8 cellular contexts compared by ENCODE assay signal in genomic region chr9:130137870-130138653, GRCh38. TPM values are rescaled to one million over a fixed set of nuclear protein-coding genes. Genes with fewer than 3 reads are reported as not detected.
DNase-seq lines count a peak whose midpoint lies in the region; ATAC-seq and TF ChIP-seq lines count a peak whose summit lies in the region.

No MANE protein-coding gene starts in this region.

- intact Hi-C loops in natural killer cell (cut with micrococcal nuclease): no loop called here
- intact Hi-C loops in lower leg skin (cut with DNase I; ENCODE audit: low total_unique reads): no loop called here

- H3K9me3 ChIP-seq in NT2/D1 (ENCODE audit: insufficient read depth, low read length): no peaks in the 10 kb centered on the region

- H3K27me3 Mint-ChIP-seq in natural killer cell (ENCODE audit: low read depth in 2 of 2): no peaks in the 10 kb centered on the region

- 31 to 34% methylated on average over 12 of the region's 12 CpGs for WGBS in lower leg skin, 2 donors

- no peak overlapping the region for H3K4me3 Mint-ChIP-seq in natural killer cell

- TF ChIP-seq CTCF in epithelial cell of esophagus (IDR thresholded peaks at IDR 0.05; ENCODE audit: insufficient read depth, low read depth, low read length, missing control alignments) (no peak), natural killer cell (IDR thresholded peaks at IDR 0.05) (no peak), lower leg skin (IDR thresholded peaks at IDR 0.05) (no peak)

- no peaks in the 10 kb centered on the region for H3K27me3 ChIP-seq in NT2/D1 (ENCODE audit: insufficient read depth, insufficient read length)

- no peak for TF ChIP-seq POLR2A in lower leg skin (IDR thresholded peaks at IDR 0.05)

- H3K27ac Mint-ChIP-seq in natural killer cell: peak overlapping the region; percentile 23 to 63

- peaks cover 27% of the 10 kb centered on the region for H3K36me3 ChIP-seq in NT2/D1 (ENCODE audit: insufficient read depth, insufficient read length, low read length)

- H3K9ac ChIP-seq in NT2/D1 (ENCODE audit: insufficient read length, low read depth): peak overlapping the region; percentile 4

- ATAC-seq in natural killer cell: peak; percentile 33 to 48 (median 47)
- no peak for ATAC-seq in GM18861 (IDR thresholded peaks at IDR 0.05; ENCODE audit: unreplicated experiment)
- no peak for ATAC-seq in GM21367 (IDR thresholded peaks at IDR 0.05; ENCODE audit: unreplicated experiment)

- H3K4me1 ChIP-seq in NT2/D1 (ENCODE audit: insufficient read depth, insufficient read length): peaks cover 27% of the 10 kb centered on the region

- DNase-seq in Caki2 (ENCODE audit: low read depth) (peak; percentile 90), NT2/D1 (ENCODE audit: low read depth, low spot score) (peak; percentile 60), epithelial cell of esophagus (ENCODE audit: low read depth) (peak; percentile 98), natural killer cell (no peak), T-helper 9 cell (no peak), lower leg skin (ENCODE audit: low spot score in 2 of 2) (no peak)

- H3K36me3 Mint-ChIP-seq in natural killer cell: no peaks in the 10 kb centered on the region

- H3K4me3 ChIP-seq in NT2/D1 (ENCODE audit: insufficient read length, low read depth) (no peak overlapping the region), epithelial cell of esophagus (ENCODE audit: low read length) (no peak overlapping the region), lower leg skin (ENCODE audit: low read depth, poor library complexity, severe bottlenecking) (no peak overlapping the region)

- H3K9me3 Mint-ChIP-seq in natural killer cell: no peaks in the 10 kb centered on the region

- peaks cover 46 to 51% of the 10 kb centered on the region in 2 donors for H3K4me1 Mint-ChIP-seq in natural killer cell

- in situ Hi-C loops in Caki2 (cut with HindIII; ENCODE audit: low pct_unique_long_range_greater_than_20kb, low sequenced_read_pairs): no loop called here

RNA-seq across cellular contexts. Expression of gene NCS1, which starts 34.1 kb away (rescaled TPM):
- 45.7 and 69.6 TPM in 2 replicates for total RNA-seq in Caki2 (2014; rRNA removed; shearing (Covaris generic); ENCODE audit: low replicate concordance)
- total RNA-seq in natural killer cell (1 to 10 TPM; 1.4 to 2.4 (median 1.5) TPM), lower leg skin (10 to 100 TPM; 14.4 to 25.2 (median 20.7) TPM)

Comparison
In these comparisons a context has a peak if more than half of its experiments do, and no peak if none do; other contexts are left out.
1. DNase-seq: peak in Caki2 (single experiment), NT2/D1 (single experiment) and epithelial cell of esophagus (single experiment); none in natural killer cell (single experiment), T-helper 9 cell (single experiment) and lower leg skin (0 of 2).
2. ATAC-seq: peak in natural killer cell (3 of 3); none in GM18861 (single experiment) and GM21367 (single experiment).
3. RNA of gene NCS1, which starts 34.1 kb away (total RNA-seq): 45.7 to 69.6 TPM in Caki2 and 14.4 to 25.2 TPM in lower leg skin; 1.4 to 2.4 TPM in natural killer cell; every median in the first group is over 4 times any median in the second.